In the genomic region with DNA sequence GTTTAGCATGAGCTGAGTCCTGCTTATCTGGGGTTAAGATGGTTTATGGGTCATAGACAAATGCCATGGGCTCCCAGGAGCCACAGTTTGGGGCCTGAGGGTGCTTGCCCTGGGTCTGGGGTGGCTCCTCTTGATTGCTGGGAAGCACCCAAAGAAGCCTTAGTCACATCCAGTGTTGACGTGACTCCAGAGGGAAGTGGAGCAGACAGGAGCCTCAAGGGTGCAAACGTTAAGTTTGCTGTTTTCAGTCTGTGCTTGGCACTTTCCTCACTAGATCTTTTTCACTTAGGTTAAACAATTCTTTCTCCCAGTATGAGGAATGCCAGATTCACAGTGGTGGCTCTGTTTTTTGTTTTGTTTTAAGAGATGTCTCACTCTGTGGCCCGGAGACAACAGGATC, we compare ENCODE assay signal across 20 cellular contexts.
"Had no signal": no experiment of that assay in that cellular context is flagged by ENCODE, and none has a peak within 500 bp of the region (broad histone marks: within the 10 kb centered on the region; RNA-seq: fewer than 3 reads in every experiment).

No MANE protein-coding gene starts in this region.

- DNase-seq: activated B cell treated with CpG ODN at 0.5 μM for 24 hours; activated CD4-positive, alpha-beta T cell treated with anti-CD3 and anti-CD28 coated beads, Interleukin-2, amount 10 ng/mL, durations not matched to agents 24 days and 14 days; activated CD8-positive, alpha-beta memory T cell treated with anti-CD3 and anti-CD28 coated beads for 24 hours; activated naive CD4-positive, alpha-beta T cell treated with anti-CD3 and anti-CD28 coated beads for 36 hours; body of pancreas; cerebellar nuclear complex; dorsolateral prefrontal cortex; foreskin fibroblast; glutamatergic neuron; natural killer cell; nucleus accumbens; stimulated activated CD4-positive, alpha-beta T cell treated with anti-CD3 and anti-CD28 coated beads, Interleukin-2, amount 100 ng/mL, for 48 hours; stimulated activated naive CD4-positive, alpha-beta T cell treated with Interleukin-2 at 50 U/mL for 16 hours had no signal

- H3K27me3 ChIP-seq: adrenal gland, body of pancreas, dorsolateral prefrontal cortex, right lobe of liver, suprapubic skin had no signal

- H3K9me3 Mint-ChIP-seq: activated B cell treated with CpG ODN at 0.5 μM for 24 hours, natural killer cell had no signal

- FAIRE-seq: endometrium had no signal

- H3K36me3 ChIP-seq: adrenal gland, prostate gland, right lobe of liver, suprapubic skin had no signal

- H3K4me3 Mint-ChIP-seq: activated B cell treated with CpG ODN at 0.5 μM for 24 hours; activated CD4-positive, alpha-beta T cell treated with anti-CD3 and anti-CD28 coated beads, Interleukin-2, amount 10 ng/mL, durations not matched to agents 24 days and 14 days; activated naive CD4-positive, alpha-beta T cell treated with anti-CD3 and anti-CD28 coated beads for 36 hours; natural killer cell had no signal

- ATAC-seq: body of pancreas, esophagus mucosa, natural killer cell, right lobe of liver had no signal

- H3K4me3 ChIP-seq: adrenal gland, body of pancreas, dorsolateral prefrontal cortex, lung, prostate gland, right lobe of liver, suprapubic skin had no signal

- H3K9me3 ChIP-seq: adrenal gland, body of pancreas, prostate gland, right lobe of liver, suprapubic skin had no signal

- H3K27ac Mint-ChIP-seq: activated B cell treated with CpG ODN at 0.5 μM for 24 hours; activated naive CD4-positive, alpha-beta T cell treated with anti-CD3 and anti-CD28 coated beads for 36 hours; natural killer cell had no signal

- H3K27ac ChIP-seq: body of pancreas, prostate gland, right lobe of liver, suprapubic skin had no signal

- H3K27me3 Mint-ChIP-seq: activated B cell treated with CpG ODN at 0.5 μM for 24 hours; activated CD4-positive, alpha-beta T cell treated with anti-CD3 and anti-CD28 coated beads, Interleukin-2, amount 10 ng/mL, durations not matched to agents 24 days and 14 days had no signal
